ENCODE assay signal across 9 cellular contexts in genomic region chr11:65224939-65225283, GRCh38. TPM values are rescaled to one million over a fixed set of nuclear protein-coding genes. Genes with fewer than 3 reads are reported as not detected.
A peak's percentile ranks its signal among the peaks of the same experiment; 100 is the strongest.
DNase-seq lines count a peak whose midpoint lies in the region; ATAC-seq, FAIRE-seq and TF ChIP-seq lines count a peak whose summit lies in the region.
"Had no signal": no experiment of that assay in that cellular context is flagged by ENCODE, and none has a peak within 500 bp of the region (broad histone marks: within the 10 kb centered on the region; RNA-seq: fewer than 3 reads in every experiment).

No MANE protein-coding gene starts in this region.

- peak overlapping the region; percentile 4 for H3K4me3 Mint-ChIP-seq in activated naive CD4-positive, alpha-beta T cell treated with anti-CD3 and anti-CD28 coated beads for 36 hours
- peak overlapping the region; percentile 71 for H3K4me3 Mint-ChIP-seq in MCF 10A (ENCODE audit: unreplicated experiment)

- DNase-seq in activated naive CD4-positive, alpha-beta T cell treated with anti-CD3 and anti-CD28 coated beads for 36 hours: no peak
- DNase-seq in activated naive CD4-positive, alpha-beta T cell treated with Interleukin-2 at 50 U/mL for 16 hours: no peak
- DNase-seq in MCF 10A (ENCODE audit: unreplicated experiment): peak; percentile 80
- peak in 1 of 3 donors; percentile 39 for DNase-seq in right lobe of liver
- peak; percentile 50 for DNase-seq in urothelium cell line (ENCODE audit: low spot score)
- no peak for DNase-seq in NCI-H146 treated with DMSO at 0.1 percent for 48 hours (lab: John Stamatoyannopoulos, UW; ENCODE audit: unreplicated experiment)
- DNase-seq in GM20000 (ENCODE audit: low spot score): no peak

- intact Hi-C loops in activated naive CD4-positive, alpha-beta T cell treated with anti-CD3 and anti-CD28 coated beads for 36 hours (cut with micrococcal nuclease): loop anchor here (1.0 to 10.0 kb wide), 6 partner anchors 44 to 286 kb away; partner anchors contain the start of genes CAPN1 and TIGD3
- intact Hi-C loops in MCF 10A (cut with micrococcal nuclease): loop anchor here (1.0 kb wide), 2 partner anchors 29 to 105 kb away; no protein-coding TSS in a partner anchor
- intact Hi-C loops in right lobe of liver (cut with DNase I): no loop called here

- H3K36me3 Mint-ChIP-seq in activated naive CD4-positive, alpha-beta T cell treated with anti-CD3 and anti-CD28 coated beads for 36 hours (ENCODE audit: low read depth): no peaks in the 10 kb centered on the region
- no peaks in the 10 kb centered on the region for H3K36me3 Mint-ChIP-seq in MCF 10A (ENCODE audit: insufficient read depth, unreplicated experiment)

- no peaks in the 10 kb centered on the region for H3K27me3 ChIP-seq in right lobe of liver

- no TSS peak for BruUV-seq in MCF 10A (replicated peaks; lab: Mats Ljungman, UMichigan)

- no peak for TF ChIP-seq POLR2A in right lobe of liver (IDR thresholded peaks at IDR 0.05)

- H3K4me1 ChIP-seq in right lobe of liver: peaks cover 0 to 9% (median 3%) of the 10 kb centered on the region in 4 donors

- H3K4me3 ChIP-seq in right lobe of liver: no peak overlapping the region

- FAIRE-seq in urothelium cell line (lab: Jason Lieb, UNC): no peak
- FAIRE-seq: D721Med had no signal

- peak overlapping the region in 2 of 3 donors; percentile 55 to 75 for H3K27ac ChIP-seq in right lobe of liver

- H3K9me3 ChIP-seq in right lobe of liver: no peaks in the 10 kb centered on the region

- ATAC-seq in right lobe of liver: peak; percentile 20 to 67 (median 36)
- ATAC-seq in GM21367 (IDR thresholded peaks at IDR 0.05; ENCODE audit: unreplicated experiment): no peak

- POLR2A ChIA-PET in MCF 10A (lab: Yijun Ruan, JAX): interaction anchor here (0.6 to 2.3 kb wide), 14 partner anchors 11 to 348 kb away, joined by 3 to 15 read pairs (median 6); partner anchors contain the start of genes CAPN1, CDC42EP2, DPF2 and FAU

- H3K27ac Mint-ChIP-seq in activated naive CD4-positive, alpha-beta T cell treated with anti-CD3 and anti-CD28 coated beads for 36 hours: no peak overlapping the region
- peak overlapping the region; percentile 35 for H3K27ac Mint-ChIP-seq in MCF 10A (ENCODE audit: low read depth, unreplicated experiment)

- H3K27me3 Mint-ChIP-seq in activated naive CD4-positive, alpha-beta T cell treated with anti-CD3 and anti-CD28 coated beads for 36 hours (ENCODE audit: low read depth): peaks cover 18% of the 10 kb centered on the region
- H3K27me3 Mint-ChIP-seq in MCF 10A (ENCODE audit: insufficient read depth, unreplicated experiment): no peaks in the 10 kb centered on the region

- H3K4me1 Mint-ChIP-seq in activated naive CD4-positive, alpha-beta T cell treated with anti-CD3 and anti-CD28 coated beads for 36 hours (ENCODE audit: low read depth): peaks cover 11% of the 10 kb centered on the region
- peaks cover 5% of the 10 kb centered on the region for H3K4me1 Mint-ChIP-seq in MCF 10A (ENCODE audit: insufficient read depth, unreplicated experiment)

- H3K9me3 Mint-ChIP-seq in activated naive CD4-positive, alpha-beta T cell treated with anti-CD3 and anti-CD28 coated beads for 36 hours: peaks cover under 1% of the 10 kb centered on the region
- peaks cover 4% of the 10 kb centered on the region for H3K9me3 Mint-ChIP-seq in MCF 10A (ENCODE audit: unreplicated experiment)

- WGBS in right lobe of liver (ENCODE audit: insufficient coverage, low coverage, low lambda C conversion rate, missing lambda C conversion rate): 56% methylated on average over 4 of the region's 5 CpGs

- no peaks in the 10 kb centered on the region for H3K36me3 ChIP-seq in right lobe of liver

- CTCF ChIA-PET in activated naive CD4-positive, alpha-beta T cell treated with anti-CD3 and anti-CD28 coated beads for 36 hours (lab: Charles Lee): interaction anchor here (0.6 to 6.0 kb wide), 18 partner anchors 12 to 163 kb away, joined by 3 to 81 read pairs (median 4); partner anchors contain the start of genes CDC42EP2, DPF2 and POLA2
- CTCF ChIA-PET in MCF 10A (lab: Yijun Ruan, JAX): interaction anchor here (0.6 to 2.9 kb wide), 15 partner anchors 12 to 363 kb away, joined by 3 to 17 read pairs (median 5); partner anchors contain the start of gene CDC42EP2

- TF ChIP-seq CTCF in MCF 10A (IDR thresholded peaks at IDR 0.05; ENCODE audit: unreplicated experiment) (no peak), right lobe of liver (IDR thresholded peaks at IDR 0.05) (no peak), GM20000 (IDR thresholded peaks at IDR 0.05; ENCODE audit: extremely low read depth, missing control alignments) (no peak)

RNA-seq across cellular contexts. Expression of gene POLA2, which starts 36.9 kb away (rescaled TPM):
- 10 to 100 TPM; 65.1 to 67.0 TPM for total RNA-seq in activated naive CD4-positive, alpha-beta T cell treated with anti-CD3 and anti-CD28 coated beads for 36 hours
- 8.8 and 10.3 TPM in 2 replicates for total RNA-seq in MCF 10A (2022)
- total RNA-seq in right lobe of liver: 1 to 10 TPM; 1.8 to 8.4 (median 3.5) TPM

RNA-seq across cellular contexts. Expression of gene CAPN1, which starts 43.2 kb away (rescaled TPM):
- 10 to 100 TPM; 68.5 to 73.5 TPM for total RNA-seq in activated naive CD4-positive, alpha-beta T cell treated with anti-CD3 and anti-CD28 coated beads for 36 hours
- 111 and 117 TPM in 2 replicates for total RNA-seq in MCF 10A (2022)
- total RNA-seq in right lobe of liver: 100 to 1,000 TPM in 1 of 6 experiments, 10 to 100 TPM in 5; 55.7 to 124 (median 83.1) TPM

RNA-seq across cellular contexts. Expression of gene SPDYC, which starts 54.9 kb away (rescaled TPM):
- total RNA-seq in activated naive CD4-positive, alpha-beta T cell treated with anti-CD3 and anti-CD28 coated beads for 36 hours: not detected
- not detected in 2 replicates for total RNA-seq in MCF 10A (2022)
- total RNA-seq in right lobe of liver: 1 to 10 TPM in 2 of 6 experiments, under 1 TPM in 2, not detected in 2; 0.49 to 1.8 (median 0.87) TPM

Comparison
In these comparisons a context has a peak if more than half of its experiments do, and no peak if none do; other contexts are left out.
1. DNase-seq: peak in MCF 10A (single experiment) and urothelium cell line (single experiment); none in activated naive CD4-positive, alpha-beta T cell treated with anti-CD3 and anti-CD28 coated beads for 36 hours (single experiment), activated naive CD4-positive, alpha-beta T cell treated with Interleukin-2 at 50 U/mL for 16 hours (single experiment), NCI-H146 treated with DMSO at 0.1 percent for 48 hours (single experiment) and GM20000 (single experiment).
2. intact Hi-C loops: an anchor here in activated naive CD4-positive, alpha-beta T cell treated with anti-CD3 and anti-CD28 coated beads for 36 hours (1.0 to 10.0 kb wide) and MCF 10A (1.0 kb wide); none called in right lobe of liver.